1 cellular context compared by ENCODE assay signal in genomic region chr1:1171551-1172340, GRCh38.
TF ChIP-seq lines count a peak whose summit lies in the region.

No MANE protein-coding gene starts in this region.

TF ChIP-seq in GM12878, 131 proteins besides CTCF, POLR2A, EP300 and RAD21:
- TF ChIP-seq RELA (IDR thresholded peaks at IDR 0.05; ENCODE audit: borderline replicate concordance, partially characterized antibody) (peak; percentile 76), GATAD2B (conservative IDR thresholded peaks at IDR 0.05; ENCODE audit: low read depth) (peak; percentile 96), NR2F1 (conservative IDR thresholded peaks at IDR 0.05) (peak; percentile 61; the same call in 1 of the 2 replicates), IKZF1 (conservative IDR thresholded peaks at IDR 0.05) (peak; percentile 91), IKZF2 (IDR thresholded peaks at IDR 0.05) (peak; percentile 72 to 74), MTA2 (IDR thresholded peaks at IDR 0.05; ENCODE audit: low read depth) (peak; percentile 43; the same call in 1 of the 2 replicates), EED (IDR thresholded peaks at IDR 0.05; ENCODE audit: low read depth) (peak; percentile 75), CEBPB (IDR thresholded peaks at IDR 0.05; ENCODE audit: borderline replicate concordance in 1 of 2, low read depth in 2 of 2, low read length in 2 of 2) (no peak), TBL1XR1 (IDR thresholded peaks at IDR 0.05; ENCODE audit: low read depth, low read length) (peak; percentile 21; the same call in 1 of the 2 replicates), PAX5 (IDR thresholded peaks at IDR 0.05; ENCODE audit: borderline replicate concordance, low read depth, low read length) (0 out of 2 replicates have a peak, but pooled peaks have one; percentile 10), LARP7 (IDR thresholded peaks at IDR 0.05) (0 out of 2 replicates have a peak, but pooled peaks have one; percentile 34), RELB (IDR thresholded peaks at IDR 0.05; ENCODE audit: low read depth) (peak; percentile 67; the same call in 1 of the 2 replicates), CREB1 (IDR thresholded peaks at IDR 0.05; ENCODE audit: low read depth) (peak; percentile 50; the same call in 1 of the 2 replicates), SIX5 (IDR thresholded peaks at IDR 0.05; ENCODE audit: low read depth, low read length, severe bottlenecking) (no peak), SP1 (IDR thresholded peaks at IDR 0.05; ENCODE audit: low read depth, low read length) (peak; percentile 13), ATF7 (IDR thresholded peaks at IDR 0.05; ENCODE audit: low read depth) (peak; percentile 41; the same call in 1 of the 2 replicates), CREM (IDR thresholded peaks at IDR 0.05; ENCODE audit: low read depth) (peak; percentile 46; the same call in 1 of the 2 replicates), HCFC1 (IDR thresholded peaks at IDR 0.05; ENCODE audit: low read length) (no peak), EGR1 (IDR thresholded peaks at IDR 0.05; ENCODE audit: borderline replicate concordance in 1 of 2, low read depth in 2 of 2, low read length in 2 of 2) (peak in 1 of 2 experiments; percentile 32; a peak in 1 of 3 replicates), JUNB (IDR thresholded peaks at IDR 0.05) (0 out of 2 replicates have a peak, but pooled peaks have one; percentile 12), BCL11A (IDR thresholded peaks at IDR 0.05; ENCODE audit: low read depth, low read length) (no peak), ZBTB4 (CRISPR knock-in tag; IDR thresholded peaks at IDR 0.05) (no peak), CHD2 (IDR thresholded peaks at IDR 0.05; ENCODE audit: borderline replicate concordance, low read depth, low read length) (peak; percentile 57; the same call in 1 of the 2 replicates), BHLHE40 (IDR thresholded peaks at IDR 0.05; ENCODE audit: borderline replicate concordance in 1 of 2, low read depth in 2 of 2, low read length in 1 of 2) (peak; percentile 26 to 51; a peak in 2 of 4 replicates), MYC (IDR thresholded peaks at IDR 0.05; ENCODE audit: insufficient read depth, insufficient read length, insufficient replicate concordance, low read length, severe bottlenecking) (no peak), RUNX3 (IDR thresholded peaks at IDR 0.05; ENCODE audit: low read length) (peak; percentile 4; the same call in 1 of the 2 replicates), DPF2 (IDR thresholded peaks at IDR 0.05) (peak; percentile 85), ZNF687 (IDR thresholded peaks at IDR 0.05) (0 out of 2 replicates have a peak, but pooled peaks have one; percentile 21), BCL3 (IDR thresholded peaks at IDR 0.05; ENCODE audit: borderline replicate concordance, insufficient read depth, low read depth, low read length, poor library complexity, severe bottlenecking) (peak; percentile 39), MEF2B (IDR thresholded peaks at IDR 0.05; ENCODE audit: partially characterized antibody, poor library complexity, severe bottlenecking) (peak; percentile 99)
